In the genomic region with DNA sequence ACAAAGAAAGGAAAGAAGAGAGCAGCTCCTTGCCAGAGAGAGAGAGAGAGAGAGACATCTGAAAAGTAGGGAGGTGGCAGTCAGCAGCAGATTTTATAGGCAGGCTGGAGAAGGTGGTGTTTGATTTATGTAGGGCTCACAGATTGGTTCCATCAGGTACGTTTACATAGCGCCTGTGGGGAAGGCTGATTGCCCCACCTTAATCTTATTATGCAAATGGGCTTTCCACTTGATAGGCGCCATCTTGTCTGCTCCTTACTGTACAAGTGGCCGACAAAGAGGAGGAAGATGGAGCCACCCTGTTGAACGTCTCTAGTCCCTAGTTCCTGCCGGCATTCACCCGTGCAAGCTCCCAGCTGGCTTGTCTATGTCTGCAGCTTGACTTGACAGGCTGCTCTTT, we compare ENCODE assay signal across 17 cellular contexts. TPM values are rescaled to one million over a fixed set of nuclear protein-coding genes. Genes with fewer than 3 reads are reported as not detected.
DNase-seq lines count a peak whose midpoint lies in the region; ATAC-seq and TF ChIP-seq lines count a peak whose summit lies in the region.
"Had no signal": no experiment of that assay in that cellular context is flagged by ENCODE, and none has a peak within 500 bp of the region (broad histone marks: within the 10 kb centered on the region; RNA-seq: fewer than 3 reads in every experiment).

No MANE protein-coding gene starts in this region.

- H2BK20ac ChIP-seq in H9 (ENCODE audit: low read depth, low read length, poor library complexity, severe bottlenecking) = no peak overlapping the region

- no peak overlapping the region for H3K56ac ChIP-seq in H9 (ENCODE audit: insufficient read length, low read depth, low read length)

- H3K4me1 ChIP-seq in H9 (ENCODE audit: insufficient read depth, low read length) (peaks cover 11% of the 10 kb centered on the region), mucosa of stomach (ENCODE audit: control insufficient read depth, insufficient read depth, low read length) (peaks cover 7% of the 10 kb centered on the region)

- H3K4me1 Mint-ChIP-seq in H9 = peaks cover 35 to 39% of the 10 kb centered on the region in 2 experiments
- H3K4me1 Mint-ChIP-seq in activated naive CD8-positive, alpha-beta T cell treated with anti-CD3 and anti-CD28 coated beads, Interleukin-2, amount 50 U/mL, for 24 hours = no peaks in the 10 kb centered on the region
- peaks cover 0 to 6% of the 10 kb centered on the region in 2 donors for H3K4me1 Mint-ChIP-seq in stimulated activated naive B cell treated with anti-CD40 and anti-IgM and Interleukin-4, amounts not matched to agents 10 μg/mL and 1 μg/mL and 100 μg/mL, for 72 hours
- H3K4me1 Mint-ChIP-seq: T-helper 17 cell had no signal

- peak overlapping the region; percentile 77 for H3K18ac ChIP-seq in H9 (ENCODE audit: insufficient read length, low read depth, low read length)

- H3K36me3 ChIP-seq in WERI-Rb-1 = no peaks in the 10 kb centered on the region
- no peaks in the 10 kb centered on the region for H3K36me3 ChIP-seq in mucosa of stomach (ENCODE audit: control insufficient read depth, insufficient read depth, low read length)

- peak overlapping the region; percentile 38 for H2BK12ac ChIP-seq in H9 (ENCODE audit: insufficient read length, low read depth, low read length)

- H3K9me3 ChIP-seq in H9 (ENCODE audit: control insufficient read depth, low read depth, low read length) = peaks cover 6% of the 10 kb centered on the region
- H3K9me3 ChIP-seq in WERI-Rb-1 (ENCODE audit: severe bottlenecking) = peaks cover 2% of the 10 kb centered on the region
- H3K9me3 ChIP-seq in mucosa of stomach (ENCODE audit: control insufficient read depth, low read length) = no peaks in the 10 kb centered on the region

- no peaks in the 10 kb centered on the region for H3K79me1 ChIP-seq in H9 (ENCODE audit: insufficient read depth, low read depth, low read length, poor library complexity, severe bottlenecking)

- H3K9ac ChIP-seq in H9 (ENCODE audit: extremely low read depth, insufficient read length, low read length) (no peak overlapping the region), mucosa of stomach (ENCODE audit: low read length) (peak overlapping the region; percentile 31)

- peak overlapping the region; percentile 62 for H3K27ac ChIP-seq in H9 (ENCODE audit: insufficient read length, low read depth, low read length)
- H3K27ac ChIP-seq in WERI-Rb-1 = peak overlapping the region; percentile 51
- H3K27ac ChIP-seq: C4-2B had no signal

- H4K5ac ChIP-seq in H9 (ENCODE audit: insufficient read length, low read depth, low read length) = no peak overlapping the region

- H2BK120ac ChIP-seq in H9 (ENCODE audit: low read depth, low read length, poor library complexity, severe bottlenecking) = no peak overlapping the region

- H3K4ac ChIP-seq in H9 (ENCODE audit: low read depth, low read length) = no peak overlapping the region; the same call in 1 of the 2 replicates

- peaks cover 6% of the 10 kb centered on the region for H3K27me3 Mint-ChIP-seq in H9 (ENCODE audit: low read depth)
- H3K27me3 Mint-ChIP-seq in activated naive CD8-positive, alpha-beta T cell treated with anti-CD3 and anti-CD28 coated beads, Interleukin-2, amount 50 U/mL, for 24 hours = peaks cover 7% of the 10 kb centered on the region
- peaks cover 29 to 38% of the 10 kb centered on the region in 2 donors for H3K27me3 Mint-ChIP-seq in stimulated activated naive B cell treated with anti-CD40 and anti-IgM and Interleukin-4, amounts not matched to agents 10 μg/mL and 1 μg/mL and 100 μg/mL, for 72 hours

- H2BK15ac ChIP-seq in H9 (ENCODE audit: low read depth, low read length) = no peak overlapping the region

- no peak overlapping the region for H2AFZ ChIP-seq in H9 (ENCODE audit: low read length)

- no peaks in the 10 kb centered on the region for H3K27me3 ChIP-seq in H9 (ENCODE audit: insufficient read depth, low read length)
- no peaks in the 10 kb centered on the region for H3K27me3 ChIP-seq in WERI-Rb-1 (ENCODE audit: insufficient read depth, low read depth, severe bottlenecking)
- no peaks in the 10 kb centered on the region for H3K27me3 ChIP-seq in mucosa of stomach (ENCODE audit: control insufficient read depth, insufficient read depth, low read length)

- H3K27ac Mint-ChIP-seq in H9 = peak overlapping the region; percentile 93 to 99 (median 97)
- H3K27ac Mint-ChIP-seq in activated naive CD8-positive, alpha-beta T cell treated with anti-CD3 and anti-CD28 coated beads, Interleukin-2, amount 50 U/mL, for 24 hours = no peak overlapping the region
- no peak overlapping the region for H3K27ac Mint-ChIP-seq in stimulated activated naive B cell treated with anti-CD40 and anti-IgM and Interleukin-4, amounts not matched to agents 10 μg/mL and 1 μg/mL and 100 μg/mL, for 72 hours
- H3K27ac Mint-ChIP-seq: T-helper 17 cell had no signal

- H3K4me2 ChIP-seq in H9 (ENCODE audit: insufficient read depth, insufficient read length, low read length) = no peak overlapping the region

- H3K9me3 Mint-ChIP-seq in H9 = peaks cover 34% of the 10 kb centered on the region in 2 experiments
- H3K9me3 Mint-ChIP-seq in activated naive CD8-positive, alpha-beta T cell treated with anti-CD3 and anti-CD28 coated beads, Interleukin-2, amount 50 U/mL, for 24 hours = peaks cover 15% of the 10 kb centered on the region
- peaks cover 4 to 9% of the 10 kb centered on the region in 2 donors for H3K9me3 Mint-ChIP-seq in stimulated activated naive B cell treated with anti-CD40 and anti-IgM and Interleukin-4, amounts not matched to agents 10 μg/mL and 1 μg/mL and 100 μg/mL, for 72 hours

- ATAC-seq in GM21367 (IDR thresholded peaks at IDR 0.05; ENCODE audit: unreplicated experiment) = no peak
- ATAC-seq in activated naive CD8-positive, alpha-beta T cell treated with anti-CD3 and anti-CD28 coated beads, Interleukin-2, amount 50 U/mL, for 24 hours = no peak
- ATAC-seq in stimulated activated naive B cell treated with anti-CD40 and anti-IgM and Interleukin-4, amounts not matched to agents 10 μg/mL and 1 μg/mL and 100 μg/mL, for 72 hours (replicated peaks) = no peak
- ATAC-seq: activated T-cell treated with anti-CD3 and anti-CD28 coated beads, Interleukin-2, amount 50 U/mL, for 4 hours; left lobe of liver; T-helper 17 cell had no signal

- H4K20me1 ChIP-seq in H9 (ENCODE audit: control insufficient read depth, insufficient read depth, insufficient read length) = no peaks in the 10 kb centered on the region

- H3K23ac ChIP-seq in H9 (ENCODE audit: insufficient read length, low read depth, low read length) = no peak overlapping the region

- peaks cover 20 to 40% (median 22%) of the 10 kb centered on the region in 3 experiments for H3K36me3 Mint-ChIP-seq in H9 (ENCODE audit: insufficient read depth in 1 of 3, low read depth in 3 of 3)
- H3K36me3 Mint-ChIP-seq in activated naive CD8-positive, alpha-beta T cell treated with anti-CD3 and anti-CD28 coated beads, Interleukin-2, amount 50 U/mL, for 24 hours (ENCODE audit: low read depth) = no peaks in the 10 kb centered on the region
- peaks cover 0 to 7% of the 10 kb centered on the region in 2 donors for H3K36me3 Mint-ChIP-seq in stimulated activated naive B cell treated with anti-CD40 and anti-IgM and Interleukin-4, amounts not matched to agents 10 μg/mL and 1 μg/mL and 100 μg/mL, for 72 hours

- no peak overlapping the region for H4K8ac ChIP-seq in H9 (replicated peaks; ENCODE audit: insufficient read length, low read depth, low read length)

- TF ChIP-seq CTCF in H9 (conservative IDR thresholded peaks at IDR 0.05) (no peak), WERI-Rb-1 (IDR thresholded peaks at IDR 0.05; ENCODE audit: low read depth, low read length) (no peak)

- no peak overlapping the region for H2BK5ac ChIP-seq in H9 (ENCODE audit: insufficient read length, low read length)

- no peaks in the 10 kb centered on the region for H3K23me2 ChIP-seq in H9 (ENCODE audit: insufficient read length, low read depth, low read length, poor library complexity, severe bottlenecking)

- DNase-seq in H9 = no peak
- peak; percentile 39 for DNase-seq in NCI-H2107 (lab: John Stamatoyannopoulos, UW)
- peak; percentile 38 for DNase-seq in WERI-Rb-1
- DNase-seq in activated naive CD8-positive, alpha-beta T cell treated with anti-CD3 and anti-CD28 coated beads, Interleukin-2, amount 50 U/mL, for 24 hours = no peak
- DNase-seq in ureter (ENCODE audit: low spot score) = no peak
- no peak for DNase-seq in stimulated activated naive B cell treated with anti-CD40 and anti-IgM and Interleukin-4, amounts not matched to agents 10 μg/mL and 1 μg/mL and 100 μg/mL, for 72 hours
- DNase-seq: activated CD4-positive, alpha-beta T cell treated with anti-CD3 and anti-CD28 coated beads for 48 hours; activated T-cell treated with anti-CD3 and anti-CD28 coated beads, Interleukin-2, amount 50 U/mL, for 4 hours; erythroblast; NCI-H1694 treated with DMSO at 0.1 percent for 48 hours; stimulated activated naive CD4-positive, alpha-beta T cell treated with Interleukin-2 at 50 U/mL for 16 hours; T-helper 17 cell had no signal

- no CpG with 5 or more reads among the region's 7 CpGs for WGBS in H9 (ENCODE audit: extremely low coverage, insufficient read length, low lambda C conversion rate)

- no peak overlapping the region for H3K4me3 ChIP-seq in WERI-Rb-1 (ENCODE audit: low read depth, low read length)
- H3K4me3 ChIP-seq in mucosa of stomach (ENCODE audit: low read length) = no peak overlapping the region

- H3T11ph ChIP-seq in H9 (ENCODE audit: low read length) = peak overlapping the region; percentile 41

- H3K14ac ChIP-seq in H9 (ENCODE audit: insufficient read depth, low read length) = no peak overlapping the region

- H3K79me2 ChIP-seq in H9 (ENCODE audit: insufficient read depth, low read length) = no peaks in the 10 kb centered on the region

- peak overlapping the region; percentile 57 for H2AK5ac ChIP-seq in H9 (ENCODE audit: insufficient read length, low read length)

- no peak overlapping the region for H3K4me3 Mint-ChIP-seq in H9
- no peak overlapping the region for H3K4me3 Mint-ChIP-seq in activated naive CD8-positive, alpha-beta T cell treated with anti-CD3 and anti-CD28 coated beads, Interleukin-2, amount 50 U/mL, for 24 hours
- no peak overlapping the region for H3K4me3 Mint-ChIP-seq in stimulated activated naive B cell treated with anti-CD40 and anti-IgM and Interleukin-4, amounts not matched to agents 10 μg/mL and 1 μg/mL and 100 μg/mL, for 72 hours
- H3K4me3 Mint-ChIP-seq: activated T-cell treated with anti-CD3 and anti-CD28 coated beads, Interleukin-2, amount 50 U/mL, for 4 hours; neural crest cell; T-helper 17 cell had no signal

- no peak overlapping the region for H4K91ac ChIP-seq in H9 (ENCODE audit: insufficient read length, low read depth, low read length)

RNA-seq across cellular contexts. Expression of a gene that starts 49.1 kb away (rescaled TPM):
- total RNA-seq in H9 (2021) (42.3 and 44.0 TPM in 2 replicates), ureter (18.5 TPM)

RNA-seq across cellular contexts. Expression of a gene that starts 49.1 kb away (rescaled TPM):
- total RNA-seq in H9 (2021) (61.1 and 63.8 TPM in 2 replicates), ureter (21.5 TPM)

Comparison
In these comparisons a context has a peak if more than half of its experiments do, and no peak if none do; other contexts are left out.
1. DNase-seq: peak in NCI-H2107 (single experiment) and WERI-Rb-1 (single experiment); none in H9 (single experiment), activated naive CD8-positive, alpha-beta T cell treated with anti-CD3 and anti-CD28 coated beads, Interleukin-2, amount 50 U/mL, for 24 hours (single experiment), ureter (single experiment) and stimulated activated naive B cell treated with anti-CD40 and anti-IgM and Interleukin-4, amounts not matched to agents 10 μg/mL and 1 μg/mL and 100 μg/mL, for 72 hours (single experiment).
2. H3K27ac Mint-ChIP-seq: peak in H9 (3 of 3); none in activated naive CD8-positive, alpha-beta T cell treated with anti-CD3 and anti-CD28 coated beads, Interleukin-2, amount 50 U/mL, for 24 hours (single experiment) and stimulated activated naive B cell treated with anti-CD40 and anti-IgM and Interleukin-4, amounts not matched to agents 10 μg/mL and 1 μg/mL and 100 μg/mL, for 72 hours (single experiment).